Comparison of ENCODE assay signal across 23 cellular contexts in the genomic region with DNA sequence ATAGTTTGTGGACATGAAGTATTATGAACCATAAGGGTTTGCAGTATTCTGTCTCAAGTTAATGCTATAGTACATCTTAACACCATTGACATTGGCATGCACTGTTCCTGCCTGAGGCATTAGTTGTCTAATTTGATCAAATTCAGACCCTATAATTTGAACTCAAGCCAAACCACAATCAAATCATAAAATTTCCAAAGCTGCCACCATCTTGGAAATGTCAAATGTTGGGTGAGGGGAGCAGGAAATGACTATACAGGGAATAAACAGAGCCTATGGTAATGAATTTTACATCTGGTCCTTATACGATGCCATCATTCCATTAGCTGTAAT.
DNase-seq lines count a peak whose midpoint lies in the region; ATAC-seq, FAIRE-seq and TF ChIP-seq lines count a peak whose summit lies in the region.
"Had no signal": no experiment of that assay in that cellular context is flagged by ENCODE, and none has a peak within 500 bp of the region (broad histone marks: within the 10 kb centered on the region; RNA-seq: fewer than 3 reads in every experiment).

No MANE protein-coding gene starts in this region.

- peak overlapping the region; percentile 91 for H3K27ac ChIP-seq in astrocyte (ENCODE audit: low read depth, low read length)
- H3K27ac ChIP-seq in mesendoderm (ENCODE audit: low read depth, low read length) = no peak overlapping the region
- H3K27ac ChIP-seq in adrenal gland = peak overlapping the region in 1 of 5 donors; percentile 75
- H3K27ac ChIP-seq: 22Rv1, cardiac muscle cell, epithelial cell of prostate, neutrophil had no signal

- intact Hi-C loops in adrenal gland (cut with DNase I) = no loop called here

- FAIRE-seq in astrocyte (lab: Jason Lieb, UNC) = no peak
- FAIRE-seq: G401.6, GM19239 had no signal

- no peak overlapping the region for H3K4me3 Mint-ChIP-seq in astrocyte (ENCODE audit: unreplicated experiment)
- no peak overlapping the region for H3K4me3 Mint-ChIP-seq in stimulated activated memory B cell treated with anti-CD40 and anti-IgM and Interleukin-4, amounts not matched to agents 10 μg/mL and 1 μg/mL and 100 μg/mL, for 72 hours
- H3K4me3 Mint-ChIP-seq: activated T-helper 17 cell treated with anti-CD3 and anti-CD28 coated beads, Interleukin-2, amount 50 U/mL, for 72 hours; stimulated activated naive B cell treated with anti-CD40 and anti-IgM and Interleukin-4, amounts not matched to agents 10 μg/mL and 1 μg/mL and 100 μg/mL, for 72 hours had no signal

- DNase-seq in NCI-H748 (lab: John Stamatoyannopoulos, UW; ENCODE audit: unreplicated experiment) (peak; percentile 7), NCI-H748 treated with DMSO at 0.1 percent for 48 hours (lab: John Stamatoyannopoulos, UW) (no peak), astrocyte (ENCODE audit: low read depth) (no peak), mesendoderm (no peak), adrenal gland (no peak)
- DNase-seq: activated CD4-positive, alpha-beta T cell treated with anti-CD3 and anti-CD28 coated beads for 1 hour; GOT3; left colon; NCI-H1417 treated with DMSO at 0.1 percent for 48 hours; Peyer's patch; retina; stimulated activated naive B cell treated with anti-CD40 and anti-IgM and Interleukin-4, amounts not matched to agents 10 μg/mL and 1 μg/mL and 100 μg/mL, for 72 hours had no signal

- H3K4me2 ChIP-seq in astrocyte (ENCODE audit: low read length) (peak overlapping the region; percentile 82), mesendoderm (ENCODE audit: low read length) (no peak overlapping the region)

- H3K79me2 ChIP-seq in astrocyte (ENCODE audit: insufficient read depth, low read length) (no peaks in the 10 kb centered on the region), mesendoderm (ENCODE audit: control insufficient read depth, insufficient read depth, low read length) (no peaks in the 10 kb centered on the region)

- no peak overlapping the region for H2AK5ac ChIP-seq in mesendoderm (ENCODE audit: low read length)

- no peaks in the 10 kb centered on the region for H4K20me1 ChIP-seq in astrocyte (ENCODE audit: insufficient read depth, low read length)

- TF ChIP-seq POLR2A in adrenal gland (IDR thresholded peaks at IDR 0.05) = no peak

- no peak overlapping the region for H3K4ac ChIP-seq in mesendoderm (ENCODE audit: low read depth, low read length)

- no peak overlapping the region for H3K23ac ChIP-seq in mesendoderm (ENCODE audit: low read length)

- peak overlapping the region; percentile 41 for H3K27ac Mint-ChIP-seq in astrocyte (ENCODE audit: unreplicated experiment)
- H3K27ac Mint-ChIP-seq in stimulated activated memory B cell treated with anti-CD40 and anti-IgM and Interleukin-4, amounts not matched to agents 10 μg/mL and 1 μg/mL and 100 μg/mL, for 72 hours = no peak overlapping the region
- H3K27ac Mint-ChIP-seq: activated T-helper 17 cell treated with anti-CD3 and anti-CD28 coated beads, Interleukin-2, amount 50 U/mL, for 72 hours; stimulated activated naive B cell treated with anti-CD40 and anti-IgM and Interleukin-4, amounts not matched to agents 10 μg/mL and 1 μg/mL and 100 μg/mL, for 72 hours had no signal

- TF ChIP-seq CTCF in astrocyte (IDR thresholded peaks at IDR 0.05; ENCODE audit: insufficient read depth, low read depth, low read length) (no peak), adrenal gland (IDR thresholded peaks at IDR 0.05) (no peak)

- H2BK15ac ChIP-seq in mesendoderm (replicated peaks; ENCODE audit: low read depth) = peak overlapping the region; percentile 2

- no peak overlapping the region for H3K56ac ChIP-seq in mesendoderm (ENCODE audit: low read length)

- H4K8ac ChIP-seq in mesendoderm (ENCODE audit: low read depth, low read length) = no peak overlapping the region

- peak overlapping the region; percentile 75 for H3K9ac ChIP-seq in astrocyte (ENCODE audit: low read length)
- H3K9ac ChIP-seq in mesendoderm (ENCODE audit: low read length) = no peak overlapping the region

- no peak overlapping the region for H2BK5ac ChIP-seq in mesendoderm (ENCODE audit: low read length)

- H3K27me3 Mint-ChIP-seq in astrocyte (ENCODE audit: low read depth, unreplicated experiment) = no peaks in the 10 kb centered on the region
- H3K27me3 Mint-ChIP-seq in stimulated activated memory B cell treated with anti-CD40 and anti-IgM and Interleukin-4, amounts not matched to agents 10 μg/mL and 1 μg/mL and 100 μg/mL, for 72 hours = no peaks in the 10 kb centered on the region
- H3K27me3 Mint-ChIP-seq: activated T-helper 17 cell treated with anti-CD3 and anti-CD28 coated beads, Interleukin-2, amount 50 U/mL, for 72 hours; stimulated activated naive B cell treated with anti-CD40 and anti-IgM and Interleukin-4, amounts not matched to agents 10 μg/mL and 1 μg/mL and 100 μg/mL, for 72 hours had no signal

- no peaks in the 10 kb centered on the region for H3K79me1 ChIP-seq in mesendoderm (ENCODE audit: low read length)

- ATAC-seq in HG02759 (IDR thresholded peaks at IDR 0.05; ENCODE audit: unreplicated experiment) = no peak
- ATAC-seq in stimulated activated memory B cell treated with anti-CD40 and anti-IgM and Interleukin-4, amounts not matched to agents 10 μg/mL and 1 μg/mL and 100 μg/mL, for 72 hours = no peak
- no peak for ATAC-seq in GM18498 (IDR thresholded peaks at IDR 0.05; ENCODE audit: unreplicated experiment)
- ATAC-seq: activated T-helper 17 cell treated with anti-CD3 and anti-CD28 coated beads, Interleukin-2, amount 50 U/mL, for 72 hours; left colon; stimulated activated naive B cell treated with anti-CD40 and anti-IgM and Interleukin-4, amounts not matched to agents 10 μg/mL and 1 μg/mL and 100 μg/mL, for 72 hours had no signal

- H2AFZ ChIP-seq in astrocyte (ENCODE audit: low read depth, low read length) = no peak overlapping the region

- H3K9me3 Mint-ChIP-seq in astrocyte (ENCODE audit: unreplicated experiment) = peaks cover 3% of the 10 kb centered on the region
- H3K9me3 Mint-ChIP-seq in stimulated activated memory B cell treated with anti-CD40 and anti-IgM and Interleukin-4, amounts not matched to agents 10 μg/mL and 1 μg/mL and 100 μg/mL, for 72 hours = no peaks in the 10 kb centered on the region
- H3K9me3 Mint-ChIP-seq: activated T-helper 17 cell treated with anti-CD3 and anti-CD28 coated beads, Interleukin-2, amount 50 U/mL, for 72 hours; stimulated activated naive B cell treated with anti-CD40 and anti-IgM and Interleukin-4, amounts not matched to agents 10 μg/mL and 1 μg/mL and 100 μg/mL, for 72 hours had no signal

- H4K5ac ChIP-seq in mesendoderm (ENCODE audit: low read length) = no peak overlapping the region

- WGBS in mesendoderm (ENCODE audit: extremely low coverage, insufficient coverage, low lambda C conversion rate) = no CpG with 5 or more reads among the region's 1 CpG
- WGBS in adrenal gland, 4 donors = 80 to 86% (median 84%) methylated on average over 1 of the region's 1 CpG

- no peak overlapping the region for H2BK120ac ChIP-seq in mesendoderm (ENCODE audit: low read depth, low read length)

- H3K27me3 ChIP-seq in astrocyte (ENCODE audit: insufficient read depth, low read length) = no peaks in the 10 kb centered on the region
- no peaks in the 10 kb centered on the region for H3K27me3 ChIP-seq in mesendoderm (ENCODE audit: insufficient read depth, low read length, poor library complexity)
- H3K27me3 ChIP-seq in adrenal gland = no peaks in the 10 kb centered on the region
- H3K27me3 ChIP-seq: cardiac muscle cell, neutrophil, Peyer's patch, thyroid gland had no signal

- H3K4me1 ChIP-seq in astrocyte (ENCODE audit: insufficient read depth, low read length) (peaks cover 24% of the 10 kb centered on the region), mesendoderm (ENCODE audit: control insufficient read depth, low read depth, low read length) (no peaks in the 10 kb centered on the region), adrenal gland (replicated peaks in 1 of 2) (peaks cover 0 to 8% of the 10 kb centered on the region in 2 donors)
- H3K4me1 ChIP-seq: Peyer's patch had no signal

- H3K4me1 Mint-ChIP-seq in astrocyte (ENCODE audit: low read depth, unreplicated experiment) = peaks cover 37% of the 10 kb centered on the region
- no peaks in the 10 kb centered on the region for H3K4me1 Mint-ChIP-seq in stimulated activated memory B cell treated with anti-CD40 and anti-IgM and Interleukin-4, amounts not matched to agents 10 μg/mL and 1 μg/mL and 100 μg/mL, for 72 hours
- H3K4me1 Mint-ChIP-seq: activated T-helper 17 cell treated with anti-CD3 and anti-CD28 coated beads, Interleukin-2, amount 50 U/mL, for 72 hours; stimulated activated naive B cell treated with anti-CD40 and anti-IgM and Interleukin-4, amounts not matched to agents 10 μg/mL and 1 μg/mL and 100 μg/mL, for 72 hours had no signal

- H3K36me3 Mint-ChIP-seq in astrocyte (ENCODE audit: low read depth, unreplicated experiment) = no peaks in the 10 kb centered on the region
- H3K36me3 Mint-ChIP-seq in stimulated activated memory B cell treated with anti-CD40 and anti-IgM and Interleukin-4, amounts not matched to agents 10 μg/mL and 1 μg/mL and 100 μg/mL, for 72 hours = no peaks in the 10 kb centered on the region
- H3K36me3 Mint-ChIP-seq: stimulated activated naive B cell treated with anti-CD40 and anti-IgM and Interleukin-4, amounts not matched to agents 10 μg/mL and 1 μg/mL and 100 μg/mL, for 72 hours had no signal

- H3K36me3 ChIP-seq in astrocyte (ENCODE audit: insufficient read depth, low read length) (no peaks in the 10 kb centered on the region), mesendoderm (ENCODE audit: control insufficient read depth, insufficient read depth, low read length) (no peaks in the 10 kb centered on the region), adrenal gland (replicated peaks in 1 of 2) (no peaks in the 10 kb centered on the region)
- H3K36me3 ChIP-seq: cardiac muscle cell, neutrophil, Peyer's patch, thyroid gland had no signal

- H3K18ac ChIP-seq in mesendoderm (ENCODE audit: low read length) = no peak overlapping the region

- no peaks in the 10 kb centered on the region for H3K9me3 ChIP-seq in astrocyte (ENCODE audit: insufficient read depth, low read depth, low read length)
- H3K9me3 ChIP-seq in adrenal gland (replicated peaks in 1 of 3) = no peaks in the 10 kb centered on the region
- H3K9me3 ChIP-seq: neutrophil, Peyer's patch, thyroid gland had no signal

- H3K4me3 ChIP-seq in astrocyte (ENCODE audit: insufficient read depth, low read depth, low read length) = peak overlapping the region; percentile 42
- H3K4me3 ChIP-seq in mesendoderm (ENCODE audit: low read length) = no peak overlapping the region
- no peak overlapping the region for H3K4me3 ChIP-seq in adrenal gland
- H3K4me3 ChIP-seq: cardiac muscle cell, Peyer's patch, thyroid gland had no signal
